In genomic region chr1:110209715-110210603, GRCh38 we compare ENCODE assay signal across 8 cellular contexts. TPM values are rescaled to one million over a fixed set of nuclear protein-coding genes. Genes with fewer than 3 reads are reported as not detected.
DNase-seq lines count a peak whose midpoint lies in the region; ATAC-seq, FAIRE-seq and TF ChIP-seq lines count a peak whose summit lies in the region.

TSS of gene KCNC4 (plus strand) at chr1:110210314. CDS start at chr1:110211500, 1,186 bp downstream.

- no peaks in the 10 kb centered on the region for H3K9me3 ChIP-seq in A673 (ENCODE audit: low read depth, low read length, poor library complexity, severe bottlenecking)
- no peaks in the 10 kb centered on the region for H3K9me3 ChIP-seq in kidney (ENCODE audit: control insufficient read depth in 1 of 2, low read length in 2 of 2)

- TF ChIP-seq CTCF in A673 (conservative IDR thresholded peaks at IDR 0.05; ENCODE audit: low read depth, low read length) (no peak), kidney (IDR thresholded peaks at IDR 0.05; ENCODE audit: borderline replicate concordance, extremely low read depth, insufficient read depth) (no peak)

- H3K9ac ChIP-seq in kidney (ENCODE audit: low read length in 2 of 2), result peak within 1 kb of the TSS; percentile 66 to 73

- no peak for FAIRE-seq in kidney (lab: Jason Lieb, UNC)

- BruUV-seq in A673 (replicated peaks; lab: Mats Ljungman, UMichigan), result no TSS peak

- H3K27me3 ChIP-seq in A673 (replicated peaks; ENCODE audit: insufficient read depth, low read depth, low read length, poor library complexity), result peaks cover 42% of the 10 kb centered on the region

- H3K27ac ChIP-seq in A673 (ENCODE audit: low read depth, low read length, poor library complexity, severe bottlenecking), result no peak within 1 kb of the TSS
- H3K27ac ChIP-seq in kidney (ENCODE audit: low read depth in 2 of 2, low read length in 2 of 2), result peak within 1 kb of the TSS; percentile 93 to 95

- H3K4me3 ChIP-seq in A673 (ENCODE audit: low read depth, low read length, poor library complexity, severe bottlenecking) (peak within 1 kb of the TSS; percentile 52), kidney (ENCODE audit: low read length in 2 of 2) (peak within 1 kb of the TSS; percentile 56 to 77)

- DNase-seq in A673 (ENCODE audit: low spot score) (peak; percentile 79), NCI-H226 (peak; percentile 82), cerebellar cortex (ENCODE audit: low spot score) (peak; percentile 73), kidney (peak; percentile 98)
- peak; percentile 81 for DNase-seq in activated CD4-positive, CD25-positive, alpha-beta regulatory T cell treated with anti-CD3 and anti-CD28 coated beads, Interleukin-2, amount 50 U/mL, for 72 hours
- peak; percentile 82 to 85 for DNase-seq in stimulated activated CD4-positive, alpha-beta T cell treated with anti-CD3 and anti-CD28 coated beads, Interleukin-15, amount 100 ng/mL, for 1 hour (ENCODE audit: low read depth in 1 of 2, low spot score in 1 of 2)

- POLR2A ChIA-PET in A673 (lab: Charles Lee; ENCODE audit: low non-redundant PET), result no interaction called here

- H3K4me1 ChIP-seq in A673 (ENCODE audit: insufficient read depth, low read length, poor library complexity, severe bottlenecking) (peaks cover 14% of the 10 kb centered on the region), kidney (ENCODE audit: control insufficient read depth in 1 of 2, insufficient read depth in 1 of 2, low read depth in 1 of 2, low read length in 2 of 2) (peaks cover under 1 to 28% of the 10 kb centered on the region in 2 donors)

- CTCF ChIA-PET in A673 (lab: Charles Lee), result interaction anchor here (2.9 to 4.1 kb wide), 4 partner anchors 102 to 286 kb away, joined by 9 to 82 read pairs (median 40); no protein-coding TSS in a partner anchor

- ATAC-seq in GM18858 (IDR thresholded peaks at IDR 0.05; ENCODE audit: unreplicated experiment) (peak; percentile 75), HG03095 (IDR thresholded peaks at IDR 0.05; ENCODE audit: unreplicated experiment) (peak; percentile 79)

- intact Hi-C loops in A673 (cut with micrococcal nuclease; ENCODE audit: unreplicated experiment), result no loop called here
- intact Hi-C loops in kidney (cut with DNase I), result loop anchor here (5.0 kb wide), 1 partner anchor 102 kb away; no protein-coding TSS in a partner anchor

- H3K36me3 ChIP-seq in A673 (ENCODE audit: insufficient read depth, low read length, poor library complexity, severe bottlenecking), result no peaks in the 10 kb centered on the region
- H3K36me3 ChIP-seq in kidney (ENCODE audit: control insufficient read depth in 1 of 2, insufficient read depth in 2 of 2, low read length in 2 of 2), result no peaks in the 10 kb centered on the region

RNA-seq across cellular contexts. Expression of gene KCNC4, which starts in this region (rescaled TPM):
- total RNA-seq in A673 (2021) (0.22 and 0.24 TPM in 2 replicates), kidney (52.9 TPM)
- polyA plus RNA-seq in kidney (ENCODE audit: insufficient read depth, low read depth, low replicate concordance), result 12.9 TPM

Comparison
In these comparisons a context has a peak if more than half of its experiments do, and no peak if none do; other contexts are left out.
1. RNA of gene KCNC4 (total RNA-seq): 52.9 TPM in kidney (single experiment); 0.22 to 0.24 TPM in A673; every median in the first group is over 10 times any median in the second.
2. Peak in DNase-seq and H3K4me3 ChIP-seq in A673; RNA of the gene not detected or under 1 TPM.
3. Peak in every context shown above with its lines, with median percentiles within 50 percentile points of each other: DNase-seq.